26 cellular contexts compared by ENCODE assay signal in genomic region chr15:61522375-61522774, GRCh38.
"Had no signal": no experiment of that assay in that cellular context is flagged by ENCODE, and none has a peak within 500 bp of the region (broad histone marks: within the 10 kb centered on the region; RNA-seq: fewer than 3 reads in every experiment).

No MANE protein-coding gene starts in this region.

- H3K36me3 Mint-ChIP-seq: IgD-negative memory B cell had no signal

- H3K9me3 ChIP-seq: SK-N-SH had no signal

- H3K4me2 ChIP-seq: KMS-11, SK-N-SH had no signal

- DNase-seq: Kasumi-1; MV-4-11; NCI-H1048; NCI-H1105; NCI-H1417; NCI-H1436 treated with DMSO at 0.1 percent for 48 hours; NCI-H1694; NCI-H187 treated with DMSO at 0.1 percent for 48 hours; NCI-H2029 treated with DMSO at 0.1 percent for 48 hours; NCI-H2171 treated with DMSO at 0.1 percent for 48 hours; NCI-H345; NCI-H446 treated with DMSO at 0.1 percent for 48 hours; NCI-H510A treated with DMSO at 0.1 percent for 48 hours; NCI-H526; NCI-H748 treated with DMSO at 0.1 percent for 48 hours; NK-92 treated with Interleukin-12 subunit alpha and Interleukin-12 subunit beta, amount 100 ng/mL, for 24 hours; PC-3; SHP77; SK-N-SH; SW 1271 had no signal

- H3K4me3 Mint-ChIP-seq: IgD-negative memory B cell had no signal

- H3K27ac Mint-ChIP-seq: IgD-negative memory B cell had no signal

- H3K27me3 Mint-ChIP-seq: IgD-negative memory B cell had no signal

- ATAC-seq: K562, Panc1, PC-3 had no signal

- H3K27ac ChIP-seq: HL-60, KMS-11, RWPE1 had no signal

- H3K4me3 ChIP-seq: K562 had no signal

- H3K9ac ChIP-seq: KMS-11, SK-N-SH had no signal
